1 cellular context compared by ENCODE assay signal in genomic region chr17:63698886-63699637, GRCh38.
TF ChIP-seq lines count a peak whose summit lies in the region.

No MANE protein-coding gene starts in this region.

TF ChIP-seq in K562, 482 proteins besides CTCF, POLR2A, EP300 and RAD21 (continued from another document):
- TF ChIP-seq, protein P1, sequence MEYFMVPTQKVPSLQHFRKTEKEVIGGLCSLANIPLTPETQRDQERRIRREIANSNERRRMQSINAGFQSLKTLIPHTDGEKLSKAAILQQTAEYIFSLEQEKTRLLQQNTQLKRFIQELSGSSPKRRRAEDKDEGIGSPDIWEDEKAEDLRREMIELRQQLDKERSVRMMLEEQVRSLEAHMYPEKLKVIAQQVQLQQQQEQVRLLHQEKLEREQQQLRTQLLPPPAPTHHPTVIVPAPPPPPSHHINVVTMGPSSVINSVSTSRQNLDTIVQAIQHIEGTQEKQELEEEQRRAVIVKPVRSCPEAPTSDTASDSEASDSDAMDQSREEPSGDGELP (CRISPR knock-in tag; IDR thresholded peaks at IDR 0.05; ENCODE audit: borderline replicate concordance), result no peak
- no peak for TF ChIP-seq KLF10 (CRISPR knock-in tag; IDR thresholded peaks at IDR 0.05)
- TF ChIP-seq THAP7 (CRISPR knock-in tag; IDR thresholded peaks at IDR 0.05), result no peak
- no peak for TF ChIP-seq ARHGAP35 (IDR thresholded peaks at IDR 0.05; ENCODE audit: partially characterized antibody)
- no peak for TF ChIP-seq U2AF1 (optimal IDR thresholded peaks at IDR 0.05; ENCODE audit: low read depth, low read length)
- TF ChIP-seq ZNF280B (CRISPR knock-in tag; IDR thresholded peaks at IDR 0.05), result no peak
- no peak for TF ChIP-seq KLF1 (tag; IDR thresholded peaks at IDR 0.05)
